8 cellular contexts compared by ENCODE assay signal in genomic region chr18:58135170-58135569, GRCh38.
DNase-seq lines count a peak whose midpoint lies in the region; ATAC-seq and TF ChIP-seq lines count a peak whose summit lies in the region.

No MANE protein-coding gene starts in this region.

- H3K4me2 ChIP-seq in HCT116 (ENCODE audit: low read length), result peak overlapping the region; percentile 49

- no peak overlapping the region for H3K9ac ChIP-seq in HCT116 (ENCODE audit: low read length)

- DNase-seq in Daoy (ENCODE audit: low read depth), result peak; percentile 82
- DNase-seq in HCT116 (ENCODE audit: low read depth, low spot score), result no peak
- no peak for DNase-seq in mucosa of descending colon
- no peak for DNase-seq in NCI-H345 treated with DMSO at 0.1 percent for 48 hours (lab: John Stamatoyannopoulos, UW; ENCODE audit: unreplicated experiment)
- no peak for DNase-seq in WTC11 (ENCODE audit: low spot score)
- DNase-seq in NCI-H524 (lab: John Stamatoyannopoulos, UW), result no peak
- DNase-seq in COLO668 (lab: John Stamatoyannopoulos, UW; ENCODE audit: unreplicated experiment), result no peak

- no peaks in the 10 kb centered on the region for H3K27me3 ChIP-seq in HCT116 (ENCODE audit: insufficient read depth, low read length)

- H3K27me3 Mint-ChIP-seq in activated T-helper 17 cell treated with anti-CD3 and anti-CD28 coated beads, Interleukin-2, amount 50 U/mL, for 72 hours, result peaks cover 12% of the 10 kb centered on the region
- H3K27me3 Mint-ChIP-seq in WTC11 (ENCODE audit: low read depth), result no peaks in the 10 kb centered on the region

- H3K36me3 ChIP-seq in HCT116 (ENCODE audit: control insufficient read depth in 1 of 2, insufficient read depth in 2 of 2, low read length in 2 of 2) (no peaks in the 10 kb centered on the region), mucosa of descending colon (ENCODE audit: low read depth) (no peaks in the 10 kb centered on the region)

- no peaks in the 10 kb centered on the region for H3K4me1 Mint-ChIP-seq in activated T-helper 17 cell treated with anti-CD3 and anti-CD28 coated beads, Interleukin-2, amount 50 U/mL, for 72 hours
- peaks cover 47% of the 10 kb centered on the region for H3K4me1 Mint-ChIP-seq in WTC11

- no peak for TF ChIP-seq POLR2A in HCT116 (IDR thresholded peaks at IDR 0.05; ENCODE audit: borderline replicate concordance, extremely low read depth, insufficient read depth, insufficient read length)

- no peaks in the 10 kb centered on the region for H3K9me3 ChIP-seq in HCT116 (ENCODE audit: control insufficient read depth in 1 of 2, insufficient read depth in 1 of 2, low read depth in 1 of 2, low read length in 2 of 2)
- H3K9me3 ChIP-seq in mucosa of descending colon, result no peaks in the 10 kb centered on the region

- H3K4me1 ChIP-seq in HCT116 (ENCODE audit: control insufficient read depth in 1 of 2, insufficient read depth in 2 of 2, low read length in 2 of 2) (peaks cover 0 to 5% of the 10 kb centered on the region in 2 experiments; a peak in 1 of 4 replicates), mucosa of descending colon (ENCODE audit: low read depth) (no peaks in the 10 kb centered on the region)

- CTCF ChIA-PET in HCT116 (lab: Charles Lee), result interaction anchor here (0.6 to 3.6 kb wide), 10 partner anchors 9 to 350 kb away, joined by 3 to 21 read pairs (median 6); partner anchors contain the start of gene NEDD4L
- CTCF ChIA-PET in WTC11 (lab: Charles Lee), result interaction anchor here (0.6 to 4.3 kb wide), 28 partner anchors 9 to 629 kb away, joined by 3 to 39 read pairs (median 3); partner anchors contain the start of gene NEDD4L

- H3K9me2 ChIP-seq in HCT116 (ENCODE audit: insufficient read depth), result no peaks in the 10 kb centered on the region

- no TSS peak for BruUV-seq in HCT116 (replicated peaks; lab: Mats Ljungman, UMichigan)

- H4K20me1 ChIP-seq in HCT116 (ENCODE audit: insufficient read depth), result no peaks in the 10 kb centered on the region

- no peaks in the 10 kb centered on the region for H3K79me2 ChIP-seq in HCT116 (ENCODE audit: insufficient read depth, low read length)

- H3K27ac ChIP-seq in HCT116 (ENCODE audit: low read depth, low read length), result no peak overlapping the region

- ATAC-seq in HCT116 (peak; percentile 28; the same call in 1 of the 2 replicates), mucosa of descending colon (peak; percentile 7), WTC11 (no peak)
- peak; percentile 89 for ATAC-seq in activated T-helper 17 cell treated with anti-CD3 and anti-CD28 coated beads, Interleukin-2, amount 50 U/mL, for 72 hours (replicated peaks)

- H3K27ac Mint-ChIP-seq in activated T-helper 17 cell treated with anti-CD3 and anti-CD28 coated beads, Interleukin-2, amount 50 U/mL, for 72 hours, result no peak overlapping the region
- H3K27ac Mint-ChIP-seq in WTC11, result no peak overlapping the region; the same call in none of the 2 replicates

- RAD21 ChIA-PET in HCT116 (lab: Charles Lee; ENCODE audit: low non-redundant PET in 1 of 2, low total read pairs in 2 of 2, uncharacterized antibody in 2 of 2, unreplicated experiment in 2 of 2), result interaction anchor here in 1 of 2 experiments (1.0 kb wide), 1 partner anchor 253 kb away, joined by 3 read pairs; no protein-coding TSS in a partner anchor

- no peak for TF ChIP-seq CTCF in HCT116 (IDR thresholded peaks at IDR 0.05 in 2 of 3, conservative IDR thresholded peaks at IDR 0.05 in 1 of 3; ENCODE audit: borderline replicate concordance in 1 of 3, insufficient read depth in 1 of 3, low read depth in 2 of 3, low read length in 2 of 3)
- no peak for TF ChIP-seq CTCF in mucosa of descending colon (IDR thresholded peaks at IDR 0.05)
- TF ChIP-seq CTCF in WTC11 (IDR thresholded peaks at IDR 0.05), result no peak

- no peak overlapping the region for H2AFZ ChIP-seq in HCT116 (ENCODE audit: low read depth, low read length, poor library complexity, severe bottlenecking)

- no peak for TF ChIP-seq RAD21 in HCT116 (IDR thresholded peaks at IDR 0.05; ENCODE audit: low read depth)

- H3K36me3 Mint-ChIP-seq in activated T-helper 17 cell treated with anti-CD3 and anti-CD28 coated beads, Interleukin-2, amount 50 U/mL, for 72 hours (ENCODE audit: low read depth), result no peaks in the 10 kb centered on the region
- no peaks in the 10 kb centered on the region for H3K36me3 Mint-ChIP-seq in WTC11

- H3K4me3 ChIP-seq in HCT116 (replicated peaks in 1 of 2; ENCODE audit: low read depth in 1 of 2, low read length in 2 of 2) (no peak overlapping the region), mucosa of descending colon (no peak overlapping the region)

- POLR2A ChIA-PET in HCT116 (lab: Charles Lee), result no interaction called here
- POLR2A ChIA-PET in WTC11 (lab: Charles Lee), result no interaction called here

- intact Hi-C loops in HCT116 (cut with micrococcal nuclease) (loop anchor here (1.0 to 5.0 kb wide), 4 partner anchors 93 to 1388 kb away; partner anchors contain the start of gene NEDD4L), mucosa of descending colon (cut with DNase I, micrococcal nuclease) (no loop called here)

- no peak overlapping the region for H3K4me3 Mint-ChIP-seq in activated T-helper 17 cell treated with anti-CD3 and anti-CD28 coated beads, Interleukin-2, amount 50 U/mL, for 72 hours
- no peak overlapping the region for H3K4me3 Mint-ChIP-seq in WTC11

- H3K9me3 Mint-ChIP-seq in activated T-helper 17 cell treated with anti-CD3 and anti-CD28 coated beads, Interleukin-2, amount 50 U/mL, for 72 hours, result no peaks in the 10 kb centered on the region
- H3K9me3 Mint-ChIP-seq in WTC11, result no peaks in the 10 kb centered on the region

TF ChIP-seq in HCT116, 20 proteins besides CTCF, POLR2A, EP300 and RAD21 (continues in another document):
- TF ChIP-seq SIN3A (IDR thresholded peaks at IDR 0.05; ENCODE audit: low read depth), result no peak
- no peak for TF ChIP-seq EZH2phosphoT487 (IDR thresholded peaks at IDR 0.05; ENCODE audit: borderline replicate concordance)
- TF ChIP-seq REST (IDR thresholded peaks at IDR 0.05; ENCODE audit: low read depth), result no peak

TF ChIP-seq in WTC11, 78 proteins besides CTCF, POLR2A, EP300 and RAD21:
- no peak for TF ChIP-seq USF2 (CRISPR knock-in tag; IDR thresholded peaks at IDR 0.05)
- no peak for TF ChIP-seq CDX4 (CRISPR knock-in tag; IDR thresholded peaks at IDR 0.05; ENCODE audit: borderline replicate concordance)
- TF ChIP-seq ETV6 (CRISPR knock-in tag; IDR thresholded peaks at IDR 0.05), result no peak
- TF ChIP-seq SMAD4 (CRISPR knock-in tag; IDR thresholded peaks at IDR 0.05), result no peak
- no peak for TF ChIP-seq MXD4 (CRISPR knock-in tag; IDR thresholded peaks at IDR 0.05; ENCODE audit: borderline replicate concordance)
- TF ChIP-seq ERG (CRISPR knock-in tag; IDR thresholded peaks at IDR 0.05), result no peak
- no peak for TF ChIP-seq ZNF232 (CRISPR knock-in tag; IDR thresholded peaks at IDR 0.05)
- no peak for TF ChIP-seq ZSCAN18 (CRISPR knock-in tag; IDR thresholded peaks at IDR 0.05)
- TF ChIP-seq TP53 (CRISPR knock-in tag; IDR thresholded peaks at IDR 0.05), result no peak
- TF ChIP-seq NR1H2 (CRISPR knock-in tag; IDR thresholded peaks at IDR 0.05), result no peak
